29 cellular contexts compared by ENCODE assay signal in genomic region chr16:77860944-77861343, GRCh38.
"Had no signal": no experiment of that assay in that cellular context is flagged by ENCODE, and none has a peak within 500 bp of the region (broad histone marks: within the 10 kb centered on the region; RNA-seq: fewer than 3 reads in every experiment).

No MANE protein-coding gene starts in this region.

- H3K9me3 ChIP-seq: adrenal gland, breast epithelium, esophagus muscularis mucosa, gastrocnemius medialis had no signal

- H3K4me3 ChIP-seq: adrenal gland, breast epithelium, esophagus muscularis mucosa, gastrocnemius medialis had no signal

- H3K4me1 ChIP-seq: adrenal gland, breast epithelium, foreskin keratinocyte, gastrocnemius medialis had no signal

- H3K27ac ChIP-seq: adrenal gland, breast epithelium, esophagus muscularis mucosa, foreskin keratinocyte, gastrocnemius medialis had no signal

- ATAC-seq: activated CD4-positive, alpha-beta T cell treated with anti-CD3 and anti-CD28 coated beads for 36 hours; activated CD8-positive, alpha-beta memory T cell treated with anti-CD3 and anti-CD28 coated beads, Interleukin-2, amount 10 ng/mL, durations not matched to agents 7 days and 5 days; activated CD8-positive, alpha-beta T cell treated with anti-CD3 and anti-CD28 coated beads, Interleukin-2, amount 10 ng/mL, durations not matched to agents 7 days and 5 days; activated naive CD8-positive, alpha-beta T cell treated with anti-CD3 and anti-CD28 coated beads, Interleukin-2, amount 50 U/mL, for 24 hours; effector memory CD8-positive, alpha-beta T cell; foreskin keratinocyte; gastrocnemius medialis had no signal

- H3K27me3 ChIP-seq: adrenal gland, breast epithelium, foreskin keratinocyte, gastrocnemius medialis had no signal

- H3K36me3 ChIP-seq: adrenal gland, breast epithelium, esophagus muscularis mucosa, gastrocnemius medialis had no signal

- DNase-seq: activated CD4-positive, alpha-beta memory T cell treated with anti-CD3 and anti-CD28 coated beads for 36 hours; activated CD4-positive, alpha-beta T cell treated with anti-CD3 and anti-CD28 coated beads for 36 hours; activated CD4-positive, alpha-beta T cell treated with anti-CD3 and anti-CD28 coated beads, Interleukin-2, amount 10 ng/mL, durations not matched to agents 24 days and 14 days; activated CD4-positive, CD25-positive, alpha-beta regulatory T cell; activated CD4-positive, CD25-positive, alpha-beta regulatory T cell treated with anti-CD3 and anti-CD28 coated beads, Interleukin-2, amount 50 U/mL, for 72 hours; activated CD8-positive, alpha-beta memory T cell treated with anti-CD3 and anti-CD28 coated beads, Interleukin-2, amount 10 ng/mL, durations not matched to agents 7 days and 5 days; activated CD8-positive, alpha-beta memory T cell treated with anti-CD3 and anti-CD28 coated beads, Interleukin-2, amount 50 U/mL, for 4 hours; activated CD8-positive, alpha-beta T cell treated with anti-CD3 and anti-CD28 coated beads, Interleukin-2, amount 10 ng/mL, durations not matched to agents 7 days and 5 days; activated effector memory CD4-positive, alpha-beta T cell treated with anti-CD3 and anti-CD28 coated beads, Interleukin-2, amount 50 U/mL, for 16 hours; activated naive CD4-positive, alpha-beta T cell treated with anti-CD3 and anti-CD28 coated beads for 36 hours; activated naive CD8-positive, alpha-beta T cell treated with anti-CD3 and anti-CD28 coated beads for 36 hours; activated naive CD8-positive, alpha-beta T cell treated with anti-CD3 and anti-CD28 coated beads, Interleukin-2, amount 50 U/mL, for 24 hours; activated T-cell treated with anti-CD3 and anti-CD28 coated beads, Interleukin-2, amount 50 U/mL, for 1 hour; activated T-cell treated with anti-CD3 and anti-CD28 coated beads, Interleukin-2, amount 50 U/mL, for 48 hours; adrenal gland; amygdala; aorta; caudate nucleus; cortex of kidney; dermis blood vessel endothelial cell; effector CD4-positive, alpha-beta T cell; effector memory CD8-positive, alpha-beta T cell; erythroblast; foreskin keratinocyte; gastrocnemius medialis; glutamatergic neuron; T-helper 2 cell had no signal
